Comparison of ENCODE assay signal across 8 cellular contexts in genomic region chr17:75896360-75897075, GRCh38. TPM values are rescaled to one million over a fixed set of nuclear protein-coding genes. Genes with fewer than 3 reads are reported as not detected.
DNase-seq lines count a peak whose midpoint lies in the region; ATAC-seq and TF ChIP-seq lines count a peak whose summit lies in the region.

TRIM65 (minus strand) TSS chr17:75896951; CDS start chr17:75896937, 14 bp downstream.

- ATAC-seq in GM19463 (IDR thresholded peaks at IDR 0.05; ENCODE audit: unreplicated experiment) = peak; percentile 71
- peak; percentile 66 for ATAC-seq in RWPE2 (ENCODE audit: low read depth)

- H3K4me3 Mint-ChIP-seq in neural crest cell = peak within 1 kb of the TSS; percentile 90

- DNase-seq in COLO829 (ENCODE audit: low spot score) (peak; percentile 56), HUDEP-2 (lab: John Stamatoyannopoulos, UW; ENCODE audit: unreplicated experiment in 76 of 76) (peak in 69 of 76 experiments; percentile 14 to 83 (median 63)), RWPE2 (ENCODE audit: low spot score) (peak; percentile 83), fibroblast of villous mesenchyme (ENCODE audit: low read depth) (peak; percentile 76), neural crest cell (ENCODE audit: low read depth, low spot score) (peak; percentile 70)
- DNase-seq in activated effector memory CD4-positive, alpha-beta T cell treated with Interleukin-2 at 50 U/mL for 16 hours = peak; percentile 72

- peak within 1 kb of the TSS; percentile 81 for H3K4me3 ChIP-seq in RWPE2 (ENCODE audit: severe bottlenecking)
- H3K4me3 ChIP-seq in fibroblast of villous mesenchyme (ENCODE audit: low read depth, low read length) = peak within 1 kb of the TSS; percentile 79
- peak within 1 kb of the TSS; percentile 65 to 86 for H3K4me3 ChIP-seq in stomach smooth muscle (ENCODE audit: low read length in 2 of 2)

- H3K36me3 ChIP-seq in RWPE2 (ENCODE audit: low read depth) = peaks cover 38% of the 10 kb centered on the region
- peaks cover 17 to 26% of the 10 kb centered on the region in 2 donors for H3K36me3 ChIP-seq in stomach smooth muscle (ENCODE audit: control insufficient read depth in 2 of 2, insufficient read depth in 2 of 2, low read length in 2 of 2)

- H3K27me3 Mint-ChIP-seq in neural crest cell (ENCODE audit: low read depth) = peaks cover 6% of the 10 kb centered on the region

- H3K27ac ChIP-seq in RWPE2 (ENCODE audit: poor library complexity, severe bottlenecking) (peak within 1 kb of the TSS; percentile 76), stomach smooth muscle (ENCODE audit: low read length) (peak within 1 kb of the TSS; percentile 86)

- H3K9me3 Mint-ChIP-seq in neural crest cell = no peaks in the 10 kb centered on the region

- H3K36me3 Mint-ChIP-seq in neural crest cell (ENCODE audit: low read depth) = peaks cover 4% of the 10 kb centered on the region

- H3K9ac ChIP-seq in stomach smooth muscle (ENCODE audit: low read length in 2 of 2) = peak within 1 kb of the TSS; percentile 61 to 73

- H3K9me3 ChIP-seq in RWPE2 (ENCODE audit: severe bottlenecking) (no peaks in the 10 kb centered on the region), stomach smooth muscle (ENCODE audit: control insufficient read depth in 2 of 2, low read length in 2 of 2) (no peaks in the 10 kb centered on the region)

- H3K27me3 ChIP-seq in RWPE2 (ENCODE audit: insufficient read depth, poor library complexity, severe bottlenecking) = no peaks in the 10 kb centered on the region
- H3K27me3 ChIP-seq in stomach smooth muscle (ENCODE audit: control insufficient read depth in 1 of 2, insufficient read depth in 2 of 2, low read length in 2 of 2) = no peaks in the 10 kb centered on the region

- peak within 1 kb of the TSS; percentile 51 for H3K27ac Mint-ChIP-seq in neural crest cell (ENCODE audit: unreplicated experiment)

- peaks cover 9% of the 10 kb centered on the region for H3K4me1 ChIP-seq in RWPE2 (ENCODE audit: insufficient read depth, poor library complexity, severe bottlenecking)
- peaks cover 40% of the 10 kb centered on the region for H3K4me1 ChIP-seq in stomach smooth muscle (ENCODE audit: control insufficient read depth, insufficient read depth, low read length)

- H3K4me1 Mint-ChIP-seq in neural crest cell = peaks cover 28% of the 10 kb centered on the region

- TF ChIP-seq CTCF in RWPE2 (IDR thresholded peaks at IDR 0.05; ENCODE audit: poor library complexity, severe bottlenecking) = peak; percentile 74
- TF ChIP-seq CTCF in fibroblast of villous mesenchyme (IDR thresholded peaks at IDR 0.05; ENCODE audit: insufficient read depth, low read depth, low read length) = peak; percentile 10
- peak; percentile 43 for TF ChIP-seq CTCF in neural crest cell (conservative IDR thresholded peaks at IDR 0.05)

RNA-seq across cellular contexts. Expression of gene TRIM65, which starts in this region (rescaled TPM):
- total RNA-seq in fibroblast of villous mesenchyme = 21.9 and 22.5 TPM in 2 replicates
- 23.3 and 27.4 TPM in 2 replicates for total RNA-seq in neural crest cell

Comparison
In these comparisons a context has a peak if more than half of its experiments do, and no peak if none do; other contexts are left out.
1. Peak in every context shown above with its lines: DNase-seq, ATAC-seq, H3K4me3 ChIP-seq and H3K27ac ChIP-seq.
2. CTCF ChIP-seq: peak in every context shown above with its lines; median percentile 74 in RWPE2; 43 in neural crest cell; 10 in fibroblast of villous mesenchyme.